15 cellular contexts compared by ENCODE assay signal in the genomic region with DNA sequence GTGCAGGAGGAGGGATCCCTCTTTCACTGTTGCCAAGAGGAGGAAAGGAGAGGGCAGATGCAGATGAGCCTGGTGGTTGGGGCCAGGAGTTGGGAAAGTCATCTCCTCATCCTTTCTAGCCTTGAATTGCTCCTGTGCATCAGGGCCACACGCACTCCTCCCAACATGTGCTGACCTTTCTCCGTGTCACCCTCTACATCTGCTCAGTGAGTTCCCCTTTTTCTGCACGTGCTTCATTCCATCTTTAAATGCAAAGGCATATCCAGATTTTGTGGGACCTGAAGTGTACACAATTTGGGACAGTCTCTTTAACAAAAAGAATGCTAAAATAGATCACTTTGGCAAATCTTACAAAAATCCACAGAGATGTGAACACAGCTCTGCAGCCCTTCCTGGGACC.
"Had no signal": no experiment of that assay in that cellular context is flagged by ENCODE, and none has a peak within 500 bp of the region (broad histone marks: within the 10 kb centered on the region; RNA-seq: fewer than 3 reads in every experiment).

No MANE protein-coding gene starts in this region.

- H3K4me1 ChIP-seq: pancreas had no signal

- H3K4me3 ChIP-seq: heart left ventricle, pancreas, smooth muscle cell had no signal

- ATAC-seq: esophagus mucosa; heart left ventricle; naive thymus-derived CD4-positive, alpha-beta T cell; pancreas; right cardiac atrium had no signal

- DNase-seq: effector memory CD4-positive, alpha-beta T cell; hippocampal formation; naive thymus-derived CD4-positive, alpha-beta T cell; nephron progenitor cell; pancreas; right cardiac atrium; stimulated activated CD4-positive, alpha-beta T cell treated with anti-CD3 and anti-CD28 coated beads, Interleukin-2, amount 100 ng/mL, for 48 hours; stimulated activated naive CD4-positive, alpha-beta T cell treated with Interleukin-2 at 50 U/mL for 16 hours; trophoblast cell had no signal

- H3K27ac ChIP-seq: heart left ventricle, neutrophil, pancreas had no signal

- H3K36me3 ChIP-seq: heart left ventricle, neutrophil, pancreas had no signal

- FAIRE-seq: endometrium, frontal cortex, pancreas had no signal

- H3K9me3 ChIP-seq: neutrophil, pancreas had no signal

- H3K4me2 ChIP-seq: smooth muscle cell had no signal

- H3K27me3 ChIP-seq: pancreas had no signal
